ENCODE assay signal across 1 cellular context in the genomic region with DNA sequence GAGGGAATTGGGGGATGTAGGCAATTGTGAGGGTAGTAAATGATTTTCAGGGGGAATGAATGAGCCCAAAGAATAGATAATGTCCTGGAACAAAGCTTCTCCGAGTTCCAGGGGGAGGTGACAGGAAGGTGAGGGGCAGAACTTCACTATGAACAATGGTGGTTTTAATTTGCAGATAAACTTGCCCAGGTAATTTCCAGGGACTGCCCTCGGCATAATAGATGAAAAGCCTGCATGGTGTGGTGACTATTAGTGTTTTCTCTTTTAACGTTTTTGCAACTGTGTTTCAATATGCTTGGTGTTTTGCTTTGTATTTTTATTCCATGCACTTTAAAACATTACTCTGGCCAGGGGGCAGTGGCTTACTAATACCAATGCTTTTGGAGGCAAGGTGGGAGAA.
TF ChIP-seq lines count a peak whose summit lies in the region.

No MANE protein-coding gene starts in this region.

TF ChIP-seq in GM12878, 131 proteins besides CTCF, POLR2A, EP300 and RAD21 (continued from another document and continues in another):
- TF ChIP-seq, protein P1, sequence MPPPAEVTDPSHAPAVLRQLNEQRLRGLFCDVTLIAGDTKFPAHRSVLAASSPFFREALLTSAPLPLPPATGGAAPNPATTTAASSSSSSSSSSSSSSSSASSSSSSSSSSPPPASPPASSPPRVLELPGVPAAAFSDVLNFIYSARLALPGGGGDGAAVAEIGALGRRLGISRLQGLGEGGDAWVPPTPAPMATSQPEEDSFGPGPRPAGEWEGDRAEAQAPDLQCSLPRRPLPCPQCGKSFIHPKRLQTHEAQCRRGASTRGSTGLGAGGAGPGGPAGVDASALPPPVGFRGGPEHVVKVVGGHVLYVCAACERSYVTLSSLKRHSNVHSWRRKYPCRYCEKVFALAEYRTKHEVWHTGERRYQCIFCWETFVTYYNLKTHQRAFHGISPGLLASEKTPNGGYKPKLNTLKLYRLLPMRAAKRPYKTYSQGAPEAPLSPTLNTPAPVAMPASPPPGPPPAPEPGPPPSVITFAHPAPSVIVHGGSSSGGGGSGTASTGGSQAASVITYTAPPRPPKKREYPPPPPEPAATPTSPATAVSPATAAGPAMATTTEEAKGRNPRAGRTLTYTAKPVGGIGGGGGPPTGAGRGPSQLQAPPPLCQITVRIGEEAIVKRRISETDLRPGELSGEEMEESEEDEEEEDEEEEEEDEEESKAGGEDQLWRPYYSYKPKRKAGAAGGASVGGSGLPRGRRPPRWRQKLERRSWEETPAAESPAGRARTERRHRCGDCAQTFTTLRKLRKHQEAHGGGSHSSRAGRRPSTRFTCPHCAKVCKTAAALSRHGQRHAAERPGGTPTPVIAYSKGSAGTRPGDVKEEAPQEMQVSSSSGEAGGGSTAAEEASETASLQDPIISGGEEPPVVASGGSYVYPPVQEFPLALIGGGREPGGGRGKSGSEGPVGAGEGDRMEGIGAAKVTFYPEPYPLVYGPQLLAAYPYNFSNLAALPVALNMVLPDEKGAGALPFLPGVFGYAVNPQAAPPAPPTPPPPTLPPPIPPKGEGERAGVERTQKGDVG (CRISPR knock-in tag; IDR thresholded peaks at IDR 0.05) = no peak
- no peak for TF ChIP-seq PML (IDR thresholded peaks at IDR 0.05; ENCODE audit: low read length)
- TF ChIP-seq BMI1 (IDR thresholded peaks at IDR 0.05; ENCODE audit: borderline replicate concordance) = no peak
- TF ChIP-seq BHLHE40 (IDR thresholded peaks at IDR 0.05; ENCODE audit: borderline replicate concordance in 1 of 2, low read depth in 2 of 2, low read length in 1 of 2) = no peak
- no peak for TF ChIP-seq ZBED1 (IDR thresholded peaks at IDR 0.05; ENCODE audit: borderline replicate concordance)
- TF ChIP-seq DPF2 (IDR thresholded peaks at IDR 0.05) = no peak
- TF ChIP-seq RAD51 (IDR thresholded peaks at IDR 0.05) = no peak
- TF ChIP-seq SMC3 (IDR thresholded peaks at IDR 0.05; ENCODE audit: borderline replicate concordance, low read length) = no peak
- peak; percentile 35 for TF ChIP-seq EED (IDR thresholded peaks at IDR 0.05; ENCODE audit: low read depth)
- no peak for TF ChIP-seq E2F8 (IDR thresholded peaks at IDR 0.05; ENCODE audit: low read depth, partially characterized antibody)
- no peak for TF ChIP-seq POLR2AphosphoS5 (IDR thresholded peaks at IDR 0.05; ENCODE audit: low read length)
- no peak for TF ChIP-seq LARP7 (IDR thresholded peaks at IDR 0.05)
- TF ChIP-seq ZZZ3 (IDR thresholded peaks at IDR 0.05; ENCODE audit: control insufficient read depth, insufficient read length, low read depth) = no peak
- TF ChIP-seq, protein P2, sequence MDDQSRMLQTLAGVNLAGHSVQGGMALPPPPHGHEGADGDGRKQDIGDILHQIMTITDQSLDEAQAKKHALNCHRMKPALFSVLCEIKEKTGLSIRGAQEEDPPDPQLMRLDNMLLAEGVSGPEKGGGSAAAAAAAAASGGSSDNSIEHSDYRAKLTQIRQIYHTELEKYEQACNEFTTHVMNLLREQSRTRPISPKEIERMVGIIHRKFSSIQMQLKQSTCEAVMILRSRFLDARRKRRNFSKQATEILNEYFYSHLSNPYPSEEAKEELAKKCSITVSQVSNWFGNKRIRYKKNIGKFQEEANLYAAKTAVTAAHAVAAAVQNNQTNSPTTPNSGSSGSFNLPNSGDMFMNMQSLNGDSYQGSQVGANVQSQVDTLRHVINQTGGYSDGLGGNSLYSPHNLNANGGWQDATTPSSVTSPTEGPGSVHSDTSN (IDR thresholded peaks at IDR 0.05; ENCODE audit: insufficient replicate concordance, low read depth, low read length) = no peak
- no peak; the same call in 1 of the 2 replicates for TF ChIP-seq CREB1 (IDR thresholded peaks at IDR 0.05; ENCODE audit: low read depth)
- no peak for TF ChIP-seq GABPA (IDR thresholded peaks at IDR 0.05; ENCODE audit: low read depth)
- 0 out of 2 replicates have a peak, but pooled peaks have one; percentile 9 for TF ChIP-seq IKZF1 (conservative IDR thresholded peaks at IDR 0.05)
- TF ChIP-seq RCOR1 (conservative IDR thresholded peaks at IDR 0.05; ENCODE audit: low read depth, low read length) = no peak
- no peak for TF ChIP-seq NRF1 (conservative IDR thresholded peaks at IDR 0.05; ENCODE audit: low read depth, low read length)
- peak; percentile 36 for TF ChIP-seq MTA2 (IDR thresholded peaks at IDR 0.05; ENCODE audit: low read depth)
- no peak for TF ChIP-seq ZBTB33 (IDR thresholded peaks at IDR 0.05)
- TF ChIP-seq TBL1XR1 (IDR thresholded peaks at IDR 0.05; ENCODE audit: low read depth, low read length) = no peak
- no peak for TF ChIP-seq WRNIP1 (IDR thresholded peaks at IDR 0.05; ENCODE audit: borderline replicate concordance, low read depth, low read length)
- TF ChIP-seq, protein P3, sequence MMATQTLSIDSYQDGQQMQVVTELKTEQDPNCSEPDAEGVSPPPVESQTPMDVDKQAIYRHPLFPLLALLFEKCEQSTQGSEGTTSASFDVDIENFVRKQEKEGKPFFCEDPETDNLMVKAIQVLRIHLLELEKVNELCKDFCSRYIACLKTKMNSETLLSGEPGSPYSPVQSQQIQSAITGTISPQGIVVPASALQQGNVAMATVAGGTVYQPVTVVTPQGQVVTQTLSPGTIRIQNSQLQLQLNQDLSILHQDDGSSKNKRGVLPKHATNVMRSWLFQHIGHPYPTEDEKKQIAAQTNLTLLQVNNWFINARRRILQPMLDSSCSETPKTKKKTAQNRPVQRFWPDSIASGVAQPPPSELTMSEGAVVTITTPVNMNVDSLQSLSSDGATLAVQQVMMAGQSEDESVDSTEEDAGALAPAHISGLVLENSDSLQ (IDR thresholded peaks at IDR 0.05) = 0 out of 2 replicates have a peak, but pooled peaks have one; percentile 27
- TF ChIP-seq RELA (IDR thresholded peaks at IDR 0.05; ENCODE audit: borderline replicate concordance, partially characterized antibody) = peak; percentile 27
- TF ChIP-seq, protein P4, sequence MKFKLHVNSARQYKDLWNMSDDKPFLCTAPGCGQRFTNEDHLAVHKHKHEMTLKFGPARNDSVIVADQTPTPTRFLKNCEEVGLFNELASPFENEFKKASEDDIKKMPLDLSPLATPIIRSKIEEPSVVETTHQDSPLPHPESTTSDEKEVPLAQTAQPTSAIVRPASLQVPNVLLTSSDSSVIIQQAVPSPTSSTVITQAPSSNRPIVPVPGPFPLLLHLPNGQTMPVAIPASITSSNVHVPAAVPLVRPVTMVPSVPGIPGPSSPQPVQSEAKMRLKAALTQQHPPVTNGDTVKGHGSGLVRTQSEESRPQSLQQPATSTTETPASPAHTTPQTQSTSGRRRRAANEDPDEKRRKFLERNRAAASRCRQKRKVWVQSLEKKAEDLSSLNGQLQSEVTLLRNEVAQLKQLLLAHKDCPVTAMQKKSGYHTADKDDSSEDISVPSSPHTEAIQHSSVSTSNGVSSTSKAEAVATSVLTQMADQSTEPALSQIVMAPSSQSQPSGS (IDR thresholded peaks at IDR 0.05; ENCODE audit: low read length) = no peak
- no peak for TF ChIP-seq ZNF274 (IDR thresholded peaks at IDR 0.05; ENCODE audit: insufficient read depth, insufficient read length)
- no peak for TF ChIP-seq ZNF384 (IDR thresholded peaks at IDR 0.05; ENCODE audit: borderline replicate concordance, low read depth, low read length)
- TF ChIP-seq, protein P5, sequence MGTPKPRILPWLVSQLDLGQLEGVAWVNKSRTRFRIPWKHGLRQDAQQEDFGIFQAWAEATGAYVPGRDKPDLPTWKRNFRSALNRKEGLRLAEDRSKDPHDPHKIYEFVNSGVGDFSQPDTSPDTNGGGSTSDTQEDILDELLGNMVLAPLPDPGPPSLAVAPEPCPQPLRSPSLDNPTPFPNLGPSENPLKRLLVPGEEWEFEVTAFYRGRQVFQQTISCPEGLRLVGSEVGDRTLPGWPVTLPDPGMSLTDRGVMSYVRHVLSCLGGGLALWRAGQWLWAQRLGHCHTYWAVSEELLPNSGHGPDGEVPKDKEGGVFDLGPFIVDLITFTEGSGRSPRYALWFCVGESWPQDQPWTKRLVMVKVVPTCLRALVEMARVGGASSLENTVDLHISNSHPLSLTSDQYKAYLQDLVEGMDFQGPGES (IDR thresholded peaks at IDR 0.05) = no peak
- TF ChIP-seq ZNF24 (IDR thresholded peaks at IDR 0.05) = 0 out of 2 replicates have a peak, but pooled peaks have one; percentile 36
- no peak for TF ChIP-seq ZNF207 (IDR thresholded peaks at IDR 0.05; ENCODE audit: borderline replicate concordance)
- no peak for TF ChIP-seq YBX1 (IDR thresholded peaks at IDR 0.05)
- TF ChIP-seq PAX8 (IDR thresholded peaks at IDR 0.05) = no peak
- no peak for TF ChIP-seq EGR1 (IDR thresholded peaks at IDR 0.05; ENCODE audit: borderline replicate concordance in 1 of 2, low read depth in 2 of 2, low read length in 2 of 2)
- no peak for TF ChIP-seq BCL11A (IDR thresholded peaks at IDR 0.05; ENCODE audit: low read depth, low read length)
- TF ChIP-seq TCF3 (IDR thresholded peaks at IDR 0.05; ENCODE audit: borderline replicate concordance, insufficient read depth, low read depth, low read length) = no peak
- TF ChIP-seq ESRRA (IDR thresholded peaks at IDR 0.05; ENCODE audit: low read length) = no peak
- TF ChIP-seq CBX3 (IDR thresholded peaks at IDR 0.05; ENCODE audit: borderline replicate concordance, low read depth) = no peak
- TF ChIP-seq SMAD5 (IDR thresholded peaks at IDR 0.05; ENCODE audit: low read depth) = no peak
- TF ChIP-seq, protein P6, sequence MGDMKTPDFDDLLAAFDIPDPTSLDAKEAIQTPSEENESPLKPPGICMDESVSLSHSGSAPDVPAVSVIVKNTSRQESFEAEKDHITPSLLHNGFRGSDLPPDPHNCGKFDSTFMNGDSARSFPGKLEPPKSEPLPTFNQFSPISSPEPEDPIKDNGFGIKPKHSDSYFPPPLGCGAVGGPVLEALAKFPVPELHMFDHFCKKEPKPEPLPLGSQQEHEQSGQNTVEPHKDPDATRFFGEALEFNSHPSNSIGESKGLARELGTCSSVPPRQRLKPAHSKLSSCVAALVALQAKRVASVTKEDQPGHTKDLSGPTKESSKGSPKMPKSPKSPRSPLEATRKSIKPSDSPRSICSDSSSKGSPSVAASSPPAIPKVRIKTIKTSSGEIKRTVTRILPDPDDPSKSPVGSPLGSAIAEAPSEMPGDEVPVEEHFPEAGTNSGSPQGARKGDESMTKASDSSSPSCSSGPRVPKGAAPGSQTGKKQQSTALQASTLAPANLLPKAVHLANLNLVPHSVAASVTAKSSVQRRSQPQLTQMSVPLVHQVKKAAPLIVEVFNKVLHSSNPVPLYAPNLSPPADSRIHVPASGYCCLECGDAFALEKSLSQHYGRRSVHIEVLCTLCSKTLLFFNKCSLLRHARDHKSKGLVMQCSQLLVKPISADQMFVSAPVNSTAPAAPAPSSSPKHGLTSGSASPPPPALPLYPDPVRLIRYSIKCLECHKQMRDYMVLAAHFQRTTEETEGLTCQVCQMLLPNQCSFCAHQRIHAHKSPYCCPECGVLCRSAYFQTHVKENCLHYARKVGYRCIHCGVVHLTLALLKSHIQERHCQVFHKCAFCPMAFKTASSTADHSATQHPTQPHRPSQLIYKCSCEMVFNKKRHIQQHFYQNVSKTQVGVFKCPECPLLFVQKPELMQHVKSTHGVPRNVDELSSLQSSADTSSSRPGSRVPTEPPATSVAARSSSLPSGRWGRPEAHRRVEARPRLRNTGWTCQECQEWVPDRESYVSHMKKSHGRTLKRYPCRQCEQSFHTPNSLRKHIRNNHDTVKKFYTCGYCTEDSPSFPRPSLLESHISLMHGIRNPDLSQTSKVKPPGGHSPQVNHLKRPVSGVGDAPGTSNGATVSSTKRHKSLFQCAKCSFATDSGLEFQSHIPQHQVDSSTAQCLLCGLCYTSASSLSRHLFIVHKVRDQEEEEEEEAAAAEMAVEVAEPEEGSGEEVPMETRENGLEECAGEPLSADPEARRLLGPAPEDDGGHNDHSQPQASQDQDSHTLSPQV (IDR thresholded peaks at IDR 0.05) = no peak
- TF ChIP-seq POU2F2 (IDR thresholded peaks at IDR 0.05; ENCODE audit: borderline replicate concordance, low read depth, low read length) = peak; percentile 26; the same call in 1 of the 3 replicates
- no peak for TF ChIP-seq PAX5 (IDR thresholded peaks at IDR 0.05; ENCODE audit: borderline replicate concordance, low read depth, low read length)
- TF ChIP-seq HCFC1 (IDR thresholded peaks at IDR 0.05; ENCODE audit: low read length) = no peak
- TF ChIP-seq RELB (IDR thresholded peaks at IDR 0.05; ENCODE audit: low read depth) = no peak
- TF ChIP-seq CHD4 (IDR thresholded peaks at IDR 0.05) = no peak
